Comparison of ENCODE assay signal across 26 cellular contexts in genomic region chr2:191930205-191930604, GRCh38.
"Had no signal": no experiment of that assay in that cellular context is flagged by ENCODE, and none has a peak within 500 bp of the region (broad histone marks: within the 10 kb centered on the region; RNA-seq: fewer than 3 reads in every experiment).

No MANE protein-coding gene starts in this region.

- H3K4me3 ChIP-seq: colonic mucosa, coronary artery, dorsolateral prefrontal cortex, esophagus muscularis mucosa, esophagus squamous epithelium, gastrocnemius medialis, gastroesophageal sphincter, heart left ventricle, heart right ventricle had no signal

- FAIRE-seq: colon, endometrium, frontal cortex had no signal

- H3K27ac ChIP-seq: colonic mucosa, coronary artery, dorsolateral prefrontal cortex, epithelial cell of prostate, esophagus muscularis mucosa, esophagus squamous epithelium, foreskin keratinocyte, gastrocnemius medialis, gastroesophageal sphincter, heart left ventricle had no signal

- H3K4me1 ChIP-seq: colonic mucosa, foreskin keratinocyte had no signal

- H3K27me3 ChIP-seq: colonic mucosa, dorsolateral prefrontal cortex, esophagus muscularis mucosa, esophagus squamous epithelium, foreskin keratinocyte, gastrocnemius medialis, gastroesophageal sphincter, heart left ventricle, heart right ventricle had no signal

- H3K36me3 ChIP-seq: colonic mucosa, esophagus muscularis mucosa, esophagus squamous epithelium, gastrocnemius medialis, gastroesophageal sphincter, heart left ventricle, heart right ventricle had no signal

- ATAC-seq: effector memory CD8-positive, alpha-beta T cell; esophagus mucosa; foreskin keratinocyte; gastrocnemius medialis; gastroesophageal sphincter; heart left ventricle; heart right ventricle had no signal

- DNase-seq: colonic mucosa; cortex of kidney; dorsolateral prefrontal cortex; effector CD4-positive, alpha-beta T cell; effector CD8-positive, alpha-beta T cell; effector memory CD4-positive, alpha-beta T cell; effector memory CD8-positive, alpha-beta T cell; endodermal cell; erythroblast; esophagus squamous epithelium; foreskin fibroblast; foreskin keratinocyte; foreskin melanocyte; gastrocnemius medialis; glutamatergic neuron; head of caudate nucleus; heart left ventricle; heart right ventricle had no signal

- H3K9me3 ChIP-seq: colonic mucosa, esophagus muscularis mucosa, esophagus squamous epithelium, gastrocnemius medialis, gastroesophageal sphincter, heart left ventricle, heart right ventricle had no signal
